Comparison of ENCODE assay signal across 8 cellular contexts in the genomic region with DNA sequence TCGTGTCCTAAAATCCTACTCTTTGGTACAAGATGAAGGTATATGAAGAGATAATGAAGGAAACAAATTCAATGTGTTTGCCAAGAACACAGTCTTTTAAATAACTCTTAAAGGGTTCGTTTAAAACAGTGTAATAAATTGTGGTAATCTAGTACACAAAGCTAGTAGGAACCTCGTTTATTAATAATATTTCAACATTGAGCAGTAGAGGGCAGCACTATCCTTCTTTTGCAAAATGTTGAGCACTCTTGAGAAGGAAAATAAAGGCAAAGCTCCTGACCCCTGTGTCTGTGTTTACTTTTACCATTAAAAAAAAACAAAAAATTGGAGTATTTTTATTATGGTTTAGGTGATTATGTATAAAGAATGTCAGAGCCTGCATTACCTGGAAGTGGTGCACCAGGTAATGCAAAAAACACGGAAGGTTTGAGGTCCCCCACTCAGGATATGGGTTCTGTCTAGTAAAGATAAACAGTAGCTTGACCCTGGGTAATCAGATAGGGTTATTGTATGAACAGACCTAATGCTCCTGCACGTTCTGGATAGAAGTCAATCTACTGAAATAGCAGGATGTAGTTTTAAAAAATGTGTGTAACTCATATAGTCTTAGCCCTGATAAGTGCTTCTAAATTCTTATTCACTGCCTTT. TPM values are rescaled to one million over a fixed set of nuclear protein-coding genes. Genes with fewer than 3 reads are reported as not detected.
A peak's percentile ranks its signal among the peaks of the same experiment; 100 is the strongest.
DNase-seq lines count a peak whose midpoint lies in the region; ATAC-seq, FAIRE-seq and TF ChIP-seq lines count a peak whose summit lies in the region.

No MANE protein-coding gene starts in this region.

- peaks cover 18% of the 10 kb centered on the region for H3K79me2 ChIP-seq in smooth muscle cell (ENCODE audit: low read depth)

- no peak overlapping the region for H3K9ac ChIP-seq in smooth muscle cell (ENCODE audit: low read depth)

- H3K4me2 ChIP-seq in smooth muscle cell: no peak overlapping the region

- H3K4me3 ChIP-seq in smooth muscle cell: no peak overlapping the region

- H3K4me1 ChIP-seq in smooth muscle cell (ENCODE audit: low read depth): peaks cover 5% of the 10 kb centered on the region

- peak; percentile 95 for FAIRE-seq in TTC549 (lab: Jason Lieb, UNC)

- peaks cover 10% of the 10 kb centered on the region for H4K20me1 ChIP-seq in smooth muscle cell (ENCODE audit: low read depth)

- peaks cover 3% of the 10 kb centered on the region for H3K36me3 ChIP-seq in smooth muscle cell (ENCODE audit: low read depth)

- no peak overlapping the region for H3K27ac ChIP-seq in smooth muscle cell (ENCODE audit: low read depth)

- ATAC-seq in GM18511 (IDR thresholded peaks at IDR 0.05; ENCODE audit: unreplicated experiment) (peak; percentile 64), GM21381 (IDR thresholded peaks at IDR 0.05; ENCODE audit: unreplicated experiment) (no peak)

- no peaks in the 10 kb centered on the region for H3K27me3 ChIP-seq in smooth muscle cell (ENCODE audit: low read depth)

- H3F3A ChIP-seq in smooth muscle cell (ENCODE audit: low read depth): no peaks in the 10 kb centered on the region

- no peaks in the 10 kb centered on the region for H3K9me3 ChIP-seq in smooth muscle cell (replicated peaks; ENCODE audit: low read depth)

- WGBS in smooth muscle cell (ENCODE audit: low lambda C conversion rate): 46% methylated on average over 5 of the region's 5 CpGs

- DNase-seq in AG08395 (ENCODE audit: low spot score) (peak; percentile 45), NCI-H1048 (lab: John Stamatoyannopoulos, UW) (peak; percentile 7), glomerular visceral epithelial cell (ENCODE audit: extremely low spot score) (peak; percentile 54), smooth muscle cell (lab: John Stamatoyannopoulos, UW; ENCODE audit: unreplicated experiment) (no peak)
- DNase-seq in stimulated activated CD4-positive, alpha-beta T cell treated with anti-CD3 and anti-CD28 coated beads, Interleukin-4, amount 100 ng/mL, for 1 hour: no peak

- H2AFZ ChIP-seq in smooth muscle cell (ENCODE audit: low read depth): no peak overlapping the region

- TF ChIP-seq CTCF in smooth muscle cell (IDR thresholded peaks at IDR 0.05; ENCODE audit: borderline replicate concordance, insufficient read depth, poor library complexity, severe bottlenecking): peak; percentile 55

RNA-seq across cellular contexts. Expression of a gene that starts 5.7 kb away (rescaled TPM):
- total RNA-seq in smooth muscle cell: 22.0 and 34.7 TPM in 2 replicates
- 38.6 and 44.4 TPM in 2 replicates for polyA plus RNA-seq in smooth muscle cell

Comparison
In these comparisons a context has a peak if more than half of its experiments do, and no peak if none do; other contexts are left out.
1. DNase-seq: peak in AG08395 (single experiment), NCI-H1048 (single experiment) and glomerular visceral epithelial cell (single experiment); none in smooth muscle cell (single experiment) and stimulated activated CD4-positive, alpha-beta T cell treated with anti-CD3 and anti-CD28 coated beads, Interleukin-4, amount 100 ng/mL, for 1 hour (single experiment).